1 cellular context compared by ENCODE assay signal in the genomic region with DNA sequence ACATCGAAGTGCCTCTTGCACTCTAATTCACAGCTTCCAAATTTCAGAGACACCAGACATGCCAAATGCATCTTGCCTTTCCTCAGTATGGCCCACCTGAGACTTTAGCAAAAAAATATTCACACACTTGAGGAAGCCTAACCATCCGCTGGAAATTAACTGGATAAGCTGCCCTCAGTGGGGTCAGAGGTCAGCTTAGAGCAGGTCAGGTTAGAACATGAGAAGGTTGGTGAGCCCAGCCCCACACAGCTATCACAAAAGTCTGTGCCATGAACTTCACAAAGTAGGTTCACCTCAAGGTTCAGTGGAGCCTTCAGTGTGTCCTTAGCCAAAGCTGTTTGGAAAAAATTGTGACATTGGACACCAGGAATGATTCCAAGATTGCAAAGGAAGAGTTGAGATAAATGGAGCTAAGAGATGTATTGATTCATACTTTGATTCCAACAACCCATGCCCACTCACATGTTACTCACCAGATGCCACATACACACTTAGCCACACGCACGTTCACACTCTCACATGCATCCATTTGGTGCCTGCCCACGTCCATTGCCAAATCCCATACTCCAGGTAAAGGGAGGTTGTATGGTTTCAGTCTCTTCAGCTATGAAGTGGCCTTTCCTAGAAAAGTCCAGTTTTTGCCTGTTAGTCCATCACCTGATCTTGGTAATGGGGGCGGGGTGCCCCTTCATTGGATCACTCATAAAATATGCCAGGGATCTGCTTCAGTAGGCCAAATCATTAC.
TF ChIP-seq lines count a peak whose summit lies in the region.

No MANE protein-coding gene starts in this region.

TF ChIP-seq in K562, 482 proteins besides CTCF, POLR2A, EP300 and RAD21:
- no peak for TF ChIP-seq NR1H2 (CRISPR knock-in tag; IDR thresholded peaks at IDR 0.05)
- no peak for TF ChIP-seq JUND (IDR thresholded peaks at IDR 0.05; ENCODE audit: borderline replicate concordance, low read depth, low read length)
- TF ChIP-seq JUND (tag; IDR thresholded peaks at IDR 0.05; ENCODE audit: borderline replicate concordance, low read depth, low read length) = no peak
- no peak for TF ChIP-seq GABPB2 (CRISPR knock-in tag; conservative IDR thresholded peaks at IDR 0.05)
- TF ChIP-seq NR2C2 (CRISPR knock-in tag; IDR thresholded peaks at IDR 0.05) = no peak
- peak; percentile 30; the same call in 1 of the 2 replicates for TF ChIP-seq NR2C2 (tag; IDR thresholded peaks at IDR 0.05)
- TF ChIP-seq, protein P1, sequence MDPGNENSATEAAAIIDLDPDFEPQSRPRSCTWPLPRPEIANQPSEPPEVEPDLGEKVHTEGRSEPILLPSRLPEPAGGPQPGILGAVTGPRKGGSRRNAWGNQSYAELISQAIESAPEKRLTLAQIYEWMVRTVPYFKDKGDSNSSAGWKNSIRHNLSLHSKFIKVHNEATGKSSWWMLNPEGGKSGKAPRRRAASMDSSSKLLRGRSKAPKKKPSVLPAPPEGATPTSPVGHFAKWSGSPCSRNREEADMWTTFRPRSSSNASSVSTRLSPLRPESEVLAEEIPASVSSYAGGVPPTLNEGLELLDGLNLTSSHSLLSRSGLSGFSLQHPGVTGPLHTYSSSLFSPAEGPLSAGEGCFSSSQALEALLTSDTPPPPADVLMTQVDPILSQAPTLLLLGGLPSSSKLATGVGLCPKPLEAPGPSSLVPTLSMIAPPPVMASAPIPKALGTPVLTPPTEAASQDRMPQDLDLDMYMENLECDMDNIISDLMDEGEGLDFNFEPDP (CRISPR knock-in tag; IDR thresholded peaks at IDR 0.05) = no peak
- peak; percentile 61 for TF ChIP-seq NR2C1 (IDR thresholded peaks at IDR 0.05)
- TF ChIP-seq NR2C1 (tag; IDR thresholded peaks at IDR 0.05) = peak; percentile 65
- TF ChIP-seq, protein P2, sequence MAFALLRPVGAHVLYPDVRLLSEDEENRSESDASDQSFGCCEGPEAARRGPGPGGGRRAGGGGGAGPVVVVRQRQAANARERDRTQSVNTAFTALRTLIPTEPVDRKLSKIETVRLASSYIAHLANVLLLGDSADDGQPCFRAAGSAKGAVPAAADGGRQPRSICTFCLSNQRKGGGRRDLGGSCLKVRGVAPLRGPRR (CRISPR knock-in tag; IDR thresholded peaks at IDR 0.05) = no peak
- no peak for TF ChIP-seq MBD2 (IDR thresholded peaks at IDR 0.05; ENCODE audit: borderline replicate concordance, low read depth)
- no peak for TF ChIP-seq TFE3 (CRISPR knock-in tag; IDR thresholded peaks at IDR 0.05)
- no peak for TF ChIP-seq ZNF316 (IDR thresholded peaks at IDR 0.05)
- TF ChIP-seq ZNF318 (IDR thresholded peaks at IDR 0.05; ENCODE audit: borderline replicate concordance in 1 of 2, low read depth in 1 of 2) = no peak
- TF ChIP-seq, protein P3, sequence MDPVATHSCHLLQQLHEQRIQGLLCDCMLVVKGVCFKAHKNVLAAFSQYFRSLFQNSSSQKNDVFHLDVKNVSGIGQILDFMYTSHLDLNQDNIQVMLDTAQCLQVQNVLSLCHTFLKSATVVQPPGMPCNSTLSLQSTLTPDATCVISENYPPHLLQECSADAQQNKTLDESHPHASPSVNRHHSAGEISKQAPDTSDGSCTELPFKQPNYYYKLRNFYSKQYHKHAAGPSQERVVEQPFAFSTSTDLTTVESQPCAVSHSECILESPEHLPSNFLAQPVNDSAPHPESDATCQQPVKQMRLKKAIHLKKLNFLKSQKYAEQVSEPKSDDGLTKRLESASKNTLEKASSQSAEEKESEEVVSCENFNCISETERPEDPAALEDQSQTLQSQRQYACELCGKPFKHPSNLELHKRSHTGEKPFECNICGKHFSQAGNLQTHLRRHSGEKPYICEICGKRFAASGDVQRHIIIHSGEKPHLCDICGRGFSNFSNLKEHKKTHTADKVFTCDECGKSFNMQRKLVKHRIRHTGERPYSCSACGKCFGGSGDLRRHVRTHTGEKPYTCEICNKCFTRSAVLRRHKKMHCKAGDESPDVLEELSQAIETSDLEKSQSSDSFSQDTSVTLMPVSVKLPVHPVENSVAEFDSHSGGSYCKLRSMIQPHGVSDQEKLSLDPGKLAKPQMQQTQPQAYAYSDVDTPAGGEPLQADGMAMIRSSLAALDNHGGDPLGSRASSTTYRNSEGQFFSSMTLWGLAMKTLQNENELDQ (CRISPR knock-in tag; IDR thresholded peaks at IDR 0.05; ENCODE audit: borderline replicate concordance) = no peak
- TF ChIP-seq, protein P4, sequence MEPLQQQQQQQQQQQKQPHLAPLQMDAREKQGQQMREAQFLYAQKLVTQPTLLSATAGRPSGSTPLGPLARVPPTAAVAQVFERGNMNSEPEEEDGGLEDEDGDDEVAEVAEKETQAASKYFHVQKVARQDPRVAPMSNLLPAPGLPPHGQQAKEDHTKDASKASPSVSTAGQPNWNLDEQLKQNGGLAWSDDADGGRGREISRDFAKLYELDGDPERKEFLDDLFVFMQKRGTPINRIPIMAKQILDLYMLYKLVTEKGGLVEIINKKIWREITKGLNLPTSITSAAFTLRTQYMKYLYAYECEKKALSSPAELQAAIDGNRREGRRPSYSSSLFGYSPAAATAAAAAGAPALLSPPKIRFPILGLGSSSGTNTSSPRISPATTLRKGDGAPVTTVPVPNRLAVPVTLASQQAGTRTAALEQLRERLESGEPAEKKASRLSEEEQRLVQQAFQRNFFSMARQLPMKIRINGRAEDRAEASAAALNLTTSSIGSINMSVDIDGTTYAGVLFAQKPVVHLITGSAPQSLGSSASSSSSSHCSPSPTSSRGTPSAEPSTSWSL (CRISPR knock-in tag; IDR thresholded peaks at IDR 0.05; ENCODE audit: borderline replicate concordance) = no peak
- TF ChIP-seq MECOM (CRISPR knock-in tag; IDR thresholded peaks at IDR 0.05) = no peak
- TF ChIP-seq ZNF76 (CRISPR knock-in tag; IDR thresholded peaks at IDR 0.05; ENCODE audit: borderline replicate concordance) = no peak
- TF ChIP-seq, protein P5, sequence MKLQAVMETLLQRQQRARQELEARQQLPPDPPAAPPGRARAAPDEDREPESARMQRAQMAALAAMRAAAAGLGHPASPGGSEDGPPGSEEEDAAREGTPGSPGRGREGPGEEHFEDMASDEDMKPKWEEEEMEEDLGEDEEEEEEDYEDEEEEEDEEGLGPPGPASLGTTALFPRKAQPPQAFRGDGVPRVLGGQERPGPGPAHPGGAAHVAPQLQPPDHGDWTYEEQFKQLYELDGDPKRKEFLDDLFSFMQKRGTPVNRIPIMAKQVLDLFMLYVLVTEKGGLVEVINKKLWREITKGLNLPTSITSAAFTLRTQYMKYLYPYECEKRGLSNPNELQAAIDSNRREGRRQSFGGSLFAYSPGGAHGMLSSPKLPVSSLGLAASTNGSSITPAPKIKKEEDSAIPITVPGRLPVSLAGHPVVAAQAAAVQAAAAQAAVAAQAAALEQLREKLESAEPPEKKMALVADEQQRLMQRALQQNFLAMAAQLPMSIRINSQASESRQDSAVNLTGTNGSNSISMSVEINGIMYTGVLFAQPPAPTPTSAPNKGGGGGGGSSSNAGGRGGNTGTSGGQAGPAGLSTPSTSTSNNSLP (IDR thresholded peaks at IDR 0.05; ENCODE audit: borderline replicate concordance, low read depth, low read length) = no peak
